Comparison of ENCODE assay signal across 1 cellular context in the genomic region with DNA sequence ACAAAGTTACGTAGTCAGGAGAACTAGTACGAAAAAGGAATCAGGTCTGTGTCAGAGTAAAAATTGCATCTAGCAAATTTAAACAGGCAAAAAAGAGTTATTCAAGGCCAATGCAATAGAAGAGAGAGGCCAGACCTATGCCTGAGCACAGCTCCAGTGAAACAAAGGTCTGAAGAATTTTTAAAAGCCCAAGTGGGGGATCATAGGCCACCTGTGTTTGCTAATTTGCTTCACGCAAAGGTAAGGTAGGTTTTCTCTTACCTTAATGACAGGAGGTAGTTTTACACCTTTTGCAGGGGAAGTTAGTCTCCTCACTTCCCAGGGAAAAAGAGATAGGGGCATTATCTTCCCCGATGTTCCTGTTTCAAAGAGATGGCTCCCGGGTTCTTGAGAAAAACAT.
TF ChIP-seq lines count a peak whose summit lies in the region.

No MANE protein-coding gene starts in this region.

TF ChIP-seq in H1, 55 proteins besides CTCF, POLR2A, EP300 and RAD21:
- no peak for TF ChIP-seq CHD7 (IDR thresholded peaks at IDR 0.05; ENCODE audit: insufficient replicate concordance, low read length)
- TF ChIP-seq POU5F1 (IDR thresholded peaks at IDR 0.05; ENCODE audit: low read depth, low read length), result no peak
- no peak for TF ChIP-seq CREB1 (IDR thresholded peaks at IDR 0.05)
- no peak for TF ChIP-seq EGR1 (IDR thresholded peaks at IDR 0.05; ENCODE audit: borderline replicate concordance, low read depth, low read length)
